In the genomic region with DNA sequence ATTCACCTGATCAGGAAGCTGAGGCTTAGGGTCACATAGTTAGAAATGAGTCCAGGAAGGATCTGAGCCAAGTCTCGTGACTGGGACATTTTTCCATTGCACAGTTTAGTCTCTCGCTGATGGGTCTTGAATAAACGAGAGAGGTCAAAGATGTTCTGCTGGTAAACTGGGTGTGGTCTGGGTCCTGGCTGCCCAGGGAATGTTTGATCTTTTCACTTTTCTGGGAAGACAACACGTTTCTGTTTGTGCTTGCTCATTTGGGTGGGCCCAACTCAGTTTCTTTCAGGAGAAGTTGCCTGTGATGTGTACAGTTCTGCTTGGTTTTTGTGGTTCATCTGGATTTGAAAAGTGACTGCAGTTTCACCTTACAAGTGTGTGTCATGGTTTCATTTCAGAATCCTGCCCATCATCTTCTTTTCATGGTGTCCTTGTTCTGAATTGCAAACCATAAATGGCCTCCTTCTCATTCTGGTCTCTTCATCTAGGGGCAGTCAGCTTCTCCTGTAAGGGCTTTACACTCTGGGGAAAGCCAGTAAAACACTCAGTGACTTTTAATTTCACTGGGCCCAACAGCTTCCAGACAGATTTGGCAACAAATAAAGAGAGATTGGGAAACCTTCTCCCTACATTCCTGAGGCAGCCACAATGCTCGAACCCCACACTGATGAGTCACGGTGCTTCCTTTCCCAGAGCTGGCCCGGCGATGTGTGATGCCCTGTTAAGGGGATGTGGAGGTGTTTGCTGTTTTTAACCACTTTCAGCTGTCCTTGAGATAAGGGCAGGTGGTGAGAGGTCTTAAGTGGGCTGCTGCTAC, we compare ENCODE assay signal across 1 cellular context.
TF ChIP-seq lines count a peak whose summit lies in the region.

No MANE protein-coding gene starts in this region.

TF ChIP-seq in HepG2, 621 proteins besides CTCF, POLR2A, EP300 and RAD21 (continued from another document):
- TF ChIP-seq ZNF260 (CRISPR knock-in tag; IDR thresholded peaks at IDR 0.05; ENCODE audit: borderline replicate concordance, low read depth) = no peak
- TF ChIP-seq KDM1A (CRISPR knock-in tag; IDR thresholded peaks at IDR 0.05) = peak; percentile 66; the same call in 1 of the 2 replicates
- TF ChIP-seq, protein P1, sequence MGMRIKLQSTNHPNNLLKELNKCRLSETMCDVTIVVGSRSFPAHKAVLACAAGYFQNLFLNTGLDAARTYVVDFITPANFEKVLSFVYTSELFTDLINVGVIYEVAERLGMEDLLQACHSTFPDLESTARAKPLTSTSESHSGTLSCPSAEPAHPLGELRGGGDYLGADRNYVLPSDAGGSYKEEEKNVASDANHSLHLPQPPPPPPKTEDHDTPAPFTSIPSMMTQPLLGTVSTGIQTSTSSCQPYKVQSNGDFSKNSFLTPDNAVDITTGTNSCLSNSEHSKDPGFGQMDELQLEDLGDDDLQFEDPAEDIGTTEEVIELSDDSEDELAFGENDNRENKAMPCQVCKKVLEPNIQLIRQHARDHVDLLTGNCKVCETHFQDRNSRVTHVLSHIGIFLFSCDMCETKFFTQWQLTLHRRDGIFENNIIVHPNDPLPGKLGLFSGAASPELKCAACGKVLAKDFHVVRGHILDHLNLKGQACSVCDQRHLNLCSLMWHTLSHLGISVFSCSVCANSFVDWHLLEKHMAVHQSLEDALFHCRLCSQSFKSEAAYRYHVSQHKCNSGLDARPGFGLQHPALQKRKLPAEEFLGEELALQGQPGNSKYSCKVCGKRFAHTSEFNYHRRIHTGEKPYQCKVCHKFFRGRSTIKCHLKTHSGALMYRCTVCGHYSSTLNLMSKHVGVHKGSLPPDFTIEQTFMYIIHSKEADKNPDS (CRISPR knock-in tag; IDR thresholded peaks at IDR 0.05) = no peak
- no peak for TF ChIP-seq ZNF564 (CRISPR knock-in tag; IDR thresholded peaks at IDR 0.05)
- no peak for TF ChIP-seq KMT2A (CRISPR knock-in tag; IDR thresholded peaks at IDR 0.05)
- TF ChIP-seq CEBPB (IDR thresholded peaks at IDR 0.05; ENCODE audit: borderline replicate concordance, low read depth, low read length) = peak; percentile 53; the same call in 1 of the 2 replicates
- TF ChIP-seq ZNF562 (CRISPR knock-in tag; IDR thresholded peaks at IDR 0.05; ENCODE audit: borderline replicate concordance) = no peak
- TF ChIP-seq FOXC1 (CRISPR knock-in tag; IDR thresholded peaks at IDR 0.05; ENCODE audit: borderline replicate concordance) = no peak
- TF ChIP-seq ZNF629 (CRISPR knock-in tag; conservative IDR thresholded peaks at IDR 0.05) = peak; percentile 65
- TF ChIP-seq FOSL2 (CRISPR knock-in tag; IDR thresholded peaks at IDR 0.05) = peak; percentile 88
- no peak for TF ChIP-seq TBL1XR1 (IDR thresholded peaks at IDR 0.05; ENCODE audit: borderline replicate concordance, low read length, partially characterized antibody)
- TF ChIP-seq BCL6 (CRISPR knock-in tag; IDR thresholded peaks at IDR 0.05) = no peak
- TF ChIP-seq ZNF878 (CRISPR knock-in tag; IDR thresholded peaks at IDR 0.05) = no peak
- no peak for TF ChIP-seq ZNF691 (CRISPR knock-in tag; IDR thresholded peaks at IDR 0.05; ENCODE audit: borderline replicate concordance, low read depth)
- no peak for TF ChIP-seq KLF9 (CRISPR knock-in tag; IDR thresholded peaks at IDR 0.05; ENCODE audit: low read depth)
- TF ChIP-seq, protein P2, sequence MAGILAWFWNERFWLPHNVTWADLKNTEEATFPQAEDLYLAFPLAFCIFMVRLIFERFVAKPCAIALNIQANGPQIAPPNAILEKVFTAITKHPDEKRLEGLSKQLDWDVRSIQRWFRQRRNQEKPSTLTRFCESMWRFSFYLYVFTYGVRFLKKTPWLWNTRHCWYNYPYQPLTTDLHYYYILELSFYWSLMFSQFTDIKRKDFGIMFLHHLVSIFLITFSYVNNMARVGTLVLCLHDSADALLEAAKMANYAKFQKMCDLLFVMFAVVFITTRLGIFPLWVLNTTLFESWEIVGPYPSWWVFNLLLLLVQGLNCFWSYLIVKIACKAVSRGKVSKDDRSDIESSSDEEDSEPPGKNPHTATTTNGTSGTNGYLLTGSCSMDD (CRISPR knock-in tag; IDR thresholded peaks at IDR 0.05) = no peak
